In the genomic region with DNA sequence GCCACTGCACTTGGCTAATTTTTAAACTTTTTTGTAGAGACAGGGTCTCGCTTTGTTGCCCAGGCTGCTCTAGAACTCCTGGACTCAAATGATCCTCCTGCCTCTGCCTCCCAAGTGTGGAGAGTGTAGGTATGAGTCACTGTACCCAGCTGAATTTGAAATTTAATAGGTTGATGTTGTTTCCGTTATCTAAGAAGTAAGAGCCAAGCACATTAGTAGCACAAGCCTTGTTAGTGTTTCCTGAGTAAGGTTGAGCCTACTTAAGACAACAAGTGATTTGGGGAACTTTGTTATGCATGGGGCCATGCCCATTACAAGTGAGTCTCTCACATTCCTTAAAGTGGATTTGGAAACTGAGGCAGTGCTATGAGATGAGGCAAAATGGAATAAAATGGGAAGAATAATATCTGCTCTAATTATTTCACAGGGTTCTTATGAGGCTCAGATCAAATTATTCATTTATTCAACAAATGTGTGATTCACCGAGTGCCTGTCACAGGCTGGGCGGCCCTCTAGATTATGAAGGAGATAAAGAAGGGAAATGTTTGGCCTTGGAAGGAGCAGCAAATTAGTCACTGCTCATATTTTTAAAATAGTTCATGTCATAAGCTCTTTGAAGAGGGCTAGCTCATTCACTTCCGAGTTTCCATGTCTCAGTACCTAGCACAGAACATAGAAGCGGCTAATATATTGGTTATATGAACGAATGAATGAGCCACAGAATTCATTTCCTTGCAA, we compare ENCODE assay signal across 10 cellular contexts.
DNase-seq lines count a peak whose midpoint lies in the region; ATAC-seq and TF ChIP-seq lines count a peak whose summit lies in the region.
"Had no signal": no experiment of that assay in that cellular context is flagged by ENCODE, and none has a peak within 500 bp of the region (broad histone marks: within the 10 kb centered on the region; RNA-seq: fewer than 3 reads in every experiment).

No MANE protein-coding gene starts in this region.

- peaks cover 17 to 45% of the 10 kb centered on the region in 2 donors for H3K4me1 ChIP-seq in adrenal gland (replicated peaks in 1 of 2)
- H3K4me1 ChIP-seq in lower lobe of right lung: no peaks in the 10 kb centered on the region
- no peaks in the 10 kb centered on the region for H3K4me1 ChIP-seq in mesendoderm (ENCODE audit: control insufficient read depth, low read depth, low read length)

- CTCF ChIA-PET in AG04449 (lab: Yijun Ruan, JAX): no interaction called here

- peak overlapping the region; percentile 4 to 84 (median 78) for H3K27ac ChIP-seq in adrenal gland
- peak overlapping the region; percentile 31 for H3K27ac ChIP-seq in lower lobe of right lung
- no peak overlapping the region for H3K27ac ChIP-seq in mesendoderm (ENCODE audit: low read depth, low read length)

- no peak overlapping the region for H2BK120ac ChIP-seq in mesendoderm (ENCODE audit: low read depth, low read length)

- no peak overlapping the region for H2BK5ac ChIP-seq in mesendoderm (ENCODE audit: low read length)

- H4K8ac ChIP-seq in mesendoderm (ENCODE audit: low read depth, low read length): no peak overlapping the region

- peaks cover 7% of the 10 kb centered on the region for H3K27me3 Mint-ChIP-seq in HFFc6 (ENCODE audit: insufficient read depth)

- H3K4me3 Mint-ChIP-seq in HFFc6: no peak overlapping the region
- H3K4me3 Mint-ChIP-seq: type B pancreatic cell had no signal

- TF ChIP-seq CTCF in AG04449 (IDR thresholded peaks at IDR 0.05; ENCODE audit: insufficient read depth, low read length, missing control alignments) (no peak), HFFc6 (IDR thresholded peaks at IDR 0.05) (no peak), adrenal gland (IDR thresholded peaks at IDR 0.05) (no peak), lower lobe of right lung (IDR thresholded peaks at IDR 0.05) (no peak)

- no peak overlapping the region for H3K23ac ChIP-seq in mesendoderm (ENCODE audit: low read length)

- ATAC-seq in lower lobe of right lung: peak in 1 of 2 donors; percentile 27
- no peak for ATAC-seq in HG02763 (IDR thresholded peaks at IDR 0.05; ENCODE audit: unreplicated experiment)

- H3K36me3 ChIP-seq in adrenal gland (replicated peaks in 1 of 2) (peaks cover 0 to 4% of the 10 kb centered on the region in 2 donors), lower lobe of right lung (no peaks in the 10 kb centered on the region), mesendoderm (ENCODE audit: control insufficient read depth, insufficient read depth, low read length) (no peaks in the 10 kb centered on the region)

- H3K9me3 ChIP-seq in adrenal gland (replicated peaks in 1 of 3): no peaks in the 10 kb centered on the region
- H3K9me3 ChIP-seq in lower lobe of right lung: no peaks in the 10 kb centered on the region

- TF ChIP-seq POLR2A in adrenal gland (IDR thresholded peaks at IDR 0.05): no peak

- WGBS in adrenal gland, 4 donors: 49 to 54% (median 51%) methylated on average over 7 of the region's 7 CpGs
- WGBS in mesendoderm (ENCODE audit: extremely low coverage, insufficient coverage, low lambda C conversion rate): no CpG with 5 or more reads among the region's 7 CpGs

- POLR2A ChIA-PET in AG04449 (lab: Yijun Ruan, JAX): interaction anchor here (0.6 to 1.8 kb wide), 4 partner anchors 12 to 47 kb away, joined by 3 to 7 read pairs (median 3); no protein-coding TSS in a partner anchor

- H3K9me3 Mint-ChIP-seq in HFFc6: peaks cover 20% of the 10 kb centered on the region; the same call in 1 of the 2 replicates
- H3K9me3 Mint-ChIP-seq: type B pancreatic cell had no signal

- no peak overlapping the region for H2BK15ac ChIP-seq in mesendoderm (replicated peaks; ENCODE audit: low read depth)

- H3K36me3 Mint-ChIP-seq in HFFc6 (ENCODE audit: low read depth): no peaks in the 10 kb centered on the region
- H3K36me3 Mint-ChIP-seq: type B pancreatic cell had no signal

- no peak overlapping the region for H4K5ac ChIP-seq in mesendoderm (ENCODE audit: low read length)

- no peak overlapping the region for H3K27ac Mint-ChIP-seq in HFFc6
- H3K27ac Mint-ChIP-seq: type B pancreatic cell had no signal

- H3K9ac ChIP-seq in mesendoderm (ENCODE audit: low read length): no peak overlapping the region

- intact Hi-C loops in adrenal gland (cut with DNase I) (no loop called here), lower lobe of right lung (cut with DNase I) (no loop called here)

- H3K4me1 Mint-ChIP-seq in HFFc6 (ENCODE audit: low read depth): peaks cover 11% of the 10 kb centered on the region; the same call in 1 of the 2 replicates

- no peak overlapping the region for H3K4me2 ChIP-seq in mesendoderm (ENCODE audit: low read length)

- H3K18ac ChIP-seq in mesendoderm (ENCODE audit: low read length): no peak overlapping the region

- no peak overlapping the region for H3K4me3 ChIP-seq in AG04449 (ENCODE audit: low read depth, low read length)
- H3K4me3 ChIP-seq in adrenal gland: no peak overlapping the region
- H3K4me3 ChIP-seq in lower lobe of right lung: no peak overlapping the region
- H3K4me3 ChIP-seq in mesendoderm (ENCODE audit: low read length): no peak overlapping the region

- no peaks in the 10 kb centered on the region for H3K79me2 ChIP-seq in mesendoderm (ENCODE audit: control insufficient read depth, insufficient read depth, low read length)

- no peaks in the 10 kb centered on the region for H3K79me1 ChIP-seq in mesendoderm (ENCODE audit: low read length)

- DNase-seq in AG04449 (ENCODE audit: low read depth, low spot score) (peak; percentile 17), HFFc6 (peak; percentile 25), adrenal gland (peak; percentile 64 to 89 (median 83)), lower lobe of right lung (no peak), retina (no peak), DMS153 treated with DMSO at 0.1 percent for 48 hours (lab: John Stamatoyannopoulos, UW; ENCODE audit: unreplicated experiment) (no peak), mesendoderm (no peak)
- DNase-seq: DMS79 treated with DMSO at 0.1 percent for 48 hours had no signal

- H3K56ac ChIP-seq in mesendoderm (ENCODE audit: low read length): no peak overlapping the region

- H3K27me3 ChIP-seq in adrenal gland: no peaks in the 10 kb centered on the region
- H3K27me3 ChIP-seq in lower lobe of right lung (ENCODE audit: low read depth): no peaks in the 10 kb centered on the region
- no peaks in the 10 kb centered on the region for H3K27me3 ChIP-seq in mesendoderm (ENCODE audit: insufficient read depth, low read length, poor library complexity)

- no peak overlapping the region for H3K4ac ChIP-seq in mesendoderm (ENCODE audit: low read depth, low read length)

- H2AK5ac ChIP-seq in mesendoderm (ENCODE audit: low read length): no peak overlapping the region

Comparison
In these comparisons a context has a peak if more than half of its experiments do, and no peak if none do; other contexts are left out.
1. DNase-seq: peak in AG04449 (single experiment), HFFc6 (single experiment) and adrenal gland (7 of 7); none in lower lobe of right lung (single experiment), retina (single experiment), DMS153 treated with DMSO at 0.1 percent for 48 hours (single experiment) and mesendoderm (single experiment).